In genomic region chr16:31458835-31459721, GRCh38 we compare ENCODE assay signal across 8 cellular contexts. TPM values are rescaled to one million over a fixed set of nuclear protein-coding genes. Genes with fewer than 3 reads are reported as not detected.
DNase-seq lines count a peak whose midpoint lies in the region; ATAC-seq and TF ChIP-seq lines count a peak whose summit lies in the region.

A gene with protein sequence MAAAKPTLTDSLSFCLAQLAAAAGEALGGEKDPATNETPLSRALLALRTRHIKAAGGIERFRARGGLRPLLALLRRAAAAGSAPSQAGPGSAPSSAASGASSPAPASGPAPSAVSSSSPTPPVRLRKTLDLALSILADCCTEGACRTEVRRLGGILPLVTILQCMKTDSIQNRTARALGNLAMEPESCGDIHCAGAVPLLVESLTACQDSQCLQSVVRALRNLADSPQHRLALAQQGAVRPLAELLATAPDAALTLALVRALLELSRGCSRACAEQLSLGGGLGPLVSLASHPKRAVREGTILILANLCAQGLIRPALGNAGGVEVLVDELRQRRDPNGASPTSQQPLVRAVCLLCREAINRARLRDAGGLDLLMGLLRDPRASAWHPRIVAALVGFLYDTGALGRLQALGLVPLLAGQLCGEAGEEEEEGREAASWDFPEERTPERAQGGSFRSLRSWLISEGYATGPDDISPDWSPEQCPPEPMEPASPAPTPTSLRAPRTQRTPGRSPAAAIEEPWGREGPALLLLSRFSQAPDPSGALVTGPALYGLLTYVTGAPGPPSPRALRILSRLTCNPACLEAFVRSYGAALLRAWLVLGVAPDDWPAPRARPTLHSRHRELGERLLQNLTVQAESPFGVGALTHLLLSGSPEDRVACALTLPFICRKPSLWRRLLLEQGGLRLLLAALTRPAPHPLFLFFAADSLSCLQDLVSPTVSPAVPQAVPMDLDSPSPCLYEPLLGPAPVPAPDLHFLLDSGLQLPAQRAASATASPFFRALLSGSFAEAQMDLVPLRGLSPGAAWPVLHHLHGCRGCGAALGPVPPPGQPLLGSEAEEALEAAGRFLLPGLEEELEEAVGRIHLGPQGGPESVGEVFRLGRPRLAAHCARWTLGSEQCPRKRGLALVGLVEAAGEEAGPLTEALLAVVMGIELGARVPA (plus strand): TSS chr16:31459501. CDS start chr16:31459525, 24 bp downstream.

- intact Hi-C loops in CD4-positive, alpha-beta T cell (cut with DNase I, micrococcal nuclease) = loop anchor here (1.0 to 5.0 kb wide), 8 partner anchors 18 to 536 kb away; partner anchors contain the start of genes RUSF1 (in 2 of the 2), FBXL19 (in 1 of the 2), ZNF646 (in 1 of the 2) and ZNF668 (in 1 of the 2)
- intact Hi-C loops in right lobe of liver (cut with DNase I) = loop anchor here in 1 of 2 donors (10.0 kb wide), 1 partner anchor 274 kb away; the partner anchor contains the start of gene FUS

- peak; percentile 71 for TF ChIP-seq CTCF in CD4-positive, alpha-beta T cell (IDR thresholded peaks at IDR 0.05)
- TF ChIP-seq CTCF in right lobe of liver (IDR thresholded peaks at IDR 0.05) = peak; percentile 49 to 63 (median 62)

- peaks cover 49% of the 10 kb centered on the region for H3K4me1 Mint-ChIP-seq in CD4-positive, alpha-beta T cell (ENCODE audit: low read depth)

- CTCF ChIA-PET in CD4-positive, alpha-beta T cell (lab: Charles Lee) = interaction anchor here (0.5 to 6.2 kb wide), 6 partner anchors 16 to 410 kb away, joined by 3 to 27 read pairs (median 6); partner anchors contain the start of gene ZNF843

- H3K4me3 Mint-ChIP-seq in CD4-positive, alpha-beta T cell = peak within 1 kb of the TSS; percentile 94

- H3K9me3 Mint-ChIP-seq in CD4-positive, alpha-beta T cell = no peaks in the 10 kb centered on the region

- peaks cover 0 to 58% (median 22%) of the 10 kb centered on the region in 4 donors for H3K4me1 ChIP-seq in right lobe of liver

- peak within 1 kb of the TSS; percentile 98 for H3K27ac Mint-ChIP-seq in CD4-positive, alpha-beta T cell

- WGBS in right lobe of liver (ENCODE audit: insufficient coverage, low coverage, low lambda C conversion rate, missing lambda C conversion rate) = no CpG with 5 or more reads among the region's 98 CpGs

- no peaks in the 10 kb centered on the region for H3K36me3 ChIP-seq in right lobe of liver

- peak; percentile 83 for TF ChIP-seq POLR2A in right lobe of liver (IDR thresholded peaks at IDR 0.05)

- H3K9me3 ChIP-seq in CD4-positive, alpha-beta T cell (ENCODE audit: control insufficient read depth, low read length) = no peaks in the 10 kb centered on the region
- H3K9me3 ChIP-seq in right lobe of liver = no peaks in the 10 kb centered on the region

- peak within 1 kb of the TSS; percentile 75 to 81 (median 79) for H3K4me3 ChIP-seq in right lobe of liver

- peak; percentile 72 for ATAC-seq in CD4-positive, alpha-beta T cell (ENCODE audit: poor library complexity)
- ATAC-seq in GM19397 (IDR thresholded peaks at IDR 0.05; ENCODE audit: unreplicated experiment) (peak; percentile 75), HG03571 (IDR thresholded peaks at IDR 0.05; ENCODE audit: unreplicated experiment) (peak; percentile 71), right lobe of liver (peak; percentile 73 to 81 (median 76))

- peak within 1 kb of the TSS; percentile 98 for H3K27ac ChIP-seq in CD4-positive, alpha-beta T cell (ENCODE audit: low read depth, low read length)
- peak within 1 kb of the TSS; percentile 99 to 100 (median 99) for H3K27ac ChIP-seq in right lobe of liver

- no peaks in the 10 kb centered on the region for H3K27me3 ChIP-seq in CD4-positive, alpha-beta T cell (ENCODE audit: control insufficient read depth, insufficient read depth, low read length)
- H3K27me3 ChIP-seq in right lobe of liver = no peaks in the 10 kb centered on the region

- POLR2A ChIA-PET in CD4-positive, alpha-beta T cell (lab: Charles Lee) = interaction anchor here (0.6 to 4.4 kb wide), 22 partner anchors 16 to 556 kb away, joined by 3 to 69 read pairs (median 6); partner anchors contain the start of genes FUS, KAT8, RUSF1 and STX4

- peak; percentile 91 to 97 (median 94) for DNase-seq in CD4-positive, alpha-beta T cell
- DNase-seq in NCI-H774 (lab: John Stamatoyannopoulos, UW) = peak; percentile 95
- peak; percentile 97 for DNase-seq in activated CD4-positive, alpha-beta T cell treated with anti-CD3 and anti-CD28 coated beads, Interleukin-2, amount 50 U/mL, for 48 hours
- peak; percentile 97 to 99 for DNase-seq in dermis microvascular lymphatic vessel endothelial cell (ENCODE audit: low read depth in 2 of 2)
- DNase-seq in right lobe of liver = peak; percentile 98 to 99 (median 98)
- peak; percentile 93 to 98 for DNase-seq in stimulated activated CD4-positive, alpha-beta T cell treated with anti-CD3 and anti-CD28 coated beads, Interleukin-4, amount 100 ng/mL, for 4 hours

- peaks cover 26% of the 10 kb centered on the region for H3K36me3 Mint-ChIP-seq in CD4-positive, alpha-beta T cell (ENCODE audit: low read depth)

- no peaks in the 10 kb centered on the region for H3K27me3 Mint-ChIP-seq in CD4-positive, alpha-beta T cell

RNA-seq across cellular contexts. Expression of the gene that starts here (rescaled TPM):
- 10 to 100 TPM in 1 of 2 experiments, 1 to 10 TPM in 1; 8.5 to 10.8 TPM for total RNA-seq in CD4-positive, alpha-beta T cell
- 12.1 and 16.3 TPM in 2 replicates for total RNA-seq in dermis microvascular lymphatic vessel endothelial cell
- 10 to 100 TPM in 3 of 6 experiments, 1 to 10 TPM in 3; 3.9 to 20.9 (median 11.0) TPM for total RNA-seq in right lobe of liver

Comparison
In these comparisons a context has a peak if more than half of its experiments do, and no peak if none do; other contexts are left out.
1. Peak in every context shown above with its lines: DNase-seq, ATAC-seq, H3K4me3 ChIP-seq and H3K27ac ChIP-seq.